Comparison of ENCODE assay signal across 27 cellular contexts in the genomic region with DNA sequence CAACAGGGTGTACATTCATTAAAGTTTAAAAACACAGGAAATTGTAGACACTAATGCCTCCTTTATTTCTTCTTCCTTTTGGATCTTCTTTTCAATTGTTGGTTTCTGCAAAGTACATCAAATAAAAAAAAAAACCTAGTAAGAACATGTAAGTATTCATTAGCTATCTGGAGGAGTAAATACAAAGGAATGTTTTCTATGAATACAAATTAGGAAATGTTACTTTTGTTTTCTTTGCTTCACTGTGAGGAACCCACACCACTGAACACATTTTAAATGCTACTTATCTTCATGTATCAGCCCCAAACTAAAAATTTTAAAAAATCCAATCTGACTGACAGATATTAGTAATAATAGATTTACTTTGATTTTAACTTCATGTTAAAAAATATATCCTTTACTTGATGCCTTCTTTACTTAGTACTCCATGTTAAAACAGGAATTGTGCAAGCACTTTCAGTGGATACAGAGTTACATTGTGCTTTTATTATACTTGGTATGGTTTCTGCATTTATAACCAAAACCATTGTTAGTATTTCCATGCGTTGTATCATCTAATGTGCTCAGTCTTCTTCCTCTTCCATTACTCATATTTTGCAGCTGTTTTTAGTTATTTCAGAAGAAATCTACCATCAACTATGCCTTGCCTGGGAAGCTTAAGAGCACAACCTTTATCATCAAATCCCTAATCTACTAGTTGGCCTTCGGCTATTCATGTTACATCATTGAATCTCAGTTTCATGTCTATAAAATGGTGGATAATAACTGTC.
DNase-seq lines count a peak whose midpoint lies in the region; FAIRE-seq and TF ChIP-seq lines count a peak whose summit lies in the region.
"Had no signal": no experiment of that assay in that cellular context is flagged by ENCODE, and none has a peak within 500 bp of the region (broad histone marks: within the 10 kb centered on the region; RNA-seq: fewer than 3 reads in every experiment).

No MANE protein-coding gene starts in this region.

- H3K9me1 ChIP-seq in keratinocyte (ENCODE audit: control insufficient read depth, extremely low read depth, insufficient read depth, low read length), result no peaks in the 10 kb centered on the region

- no peak overlapping the region for H3K4me3 Mint-ChIP-seq in CD14-positive monocyte
- H3K4me3 Mint-ChIP-seq: activated B cell treated with CpG ODN at 0.5 μM for 24 hours; activated CD4-positive, alpha-beta memory T cell treated with anti-CD3 and anti-CD28 coated beads for 36 hours; CD4-positive, alpha-beta memory T cell; stimulated activated naive CD8-positive, alpha-beta T cell treated with anti-CD3 and anti-CD28 coated beads, Interleukin-15, amount 100 ng/mL, for 72 hours had no signal

- H3K27me3 ChIP-seq in ACC112 (ENCODE audit: insufficient read depth, low read length) (no peaks in the 10 kb centered on the region), GM23248 (replicated peaks; ENCODE audit: insufficient read depth) (no peaks in the 10 kb centered on the region), keratinocyte (ENCODE audit: control insufficient read depth, extremely low read depth, insufficient read depth, low read length) (no peaks in the 10 kb centered on the region), transverse colon (no peaks in the 10 kb centered on the region)
- H3K27me3 ChIP-seq: neutrophil, tibial nerve had no signal

- H3K4me1 Mint-ChIP-seq in CD14-positive monocyte, result no peaks in the 10 kb centered on the region
- H3K4me1 Mint-ChIP-seq: activated B cell treated with CpG ODN at 0.5 μM for 24 hours; CD4-positive, alpha-beta memory T cell; stimulated activated naive CD8-positive, alpha-beta T cell treated with anti-CD3 and anti-CD28 coated beads, Interleukin-15, amount 100 ng/mL, for 72 hours had no signal

- no peaks in the 10 kb centered on the region for H3K9me2 ChIP-seq in GM23248 (ENCODE audit: insufficient read depth)

- H3K36me3 ChIP-seq in ACC112 (ENCODE audit: insufficient read depth, low read length), result no peaks in the 10 kb centered on the region
- H3K36me3 ChIP-seq in GM23248 (ENCODE audit: low read depth), result no peaks in the 10 kb centered on the region
- H3K36me3 ChIP-seq in keratinocyte (ENCODE audit: control insufficient read depth in 2 of 2, extremely low read depth in 1 of 2, insufficient read depth in 2 of 2, low read length in 2 of 2), result no peaks in the 10 kb centered on the region
- H3K36me3 ChIP-seq in transverse colon, result no peaks in the 10 kb centered on the region
- H3K36me3 ChIP-seq: neutrophil, tibial nerve had no signal

- FAIRE-seq in keratinocyte (lab: Jason Lieb, UNC), result no peak
- FAIRE-seq: A204.1, GM12878, HTR-8/SVneo, kidney had no signal

- H3K4me1 ChIP-seq in ACC112 (ENCODE audit: control insufficient read depth, insufficient read depth, low read length, unreplicated experiment) (peaks cover 8% of the 10 kb centered on the region), GM23248 (ENCODE audit: insufficient read depth) (peaks cover 18% of the 10 kb centered on the region), keratinocyte (ENCODE audit: control insufficient read depth, extremely low read depth, insufficient read depth, low read length) (peaks cover 3% of the 10 kb centered on the region), transverse colon (no peaks in the 10 kb centered on the region)
- H3K4me1 ChIP-seq: tibial nerve had no signal

- peak; percentile 64 for DNase-seq in GM23248
- peak; percentile 9 for DNase-seq in choroid plexus epithelial cell (ENCODE audit: low read depth)
- DNase-seq in keratinocyte (ENCODE audit: low read depth, low spot score), result no peak
- no peak for DNase-seq in activated CD4-positive, CD25-positive, alpha-beta regulatory T cell (lab: John Stamatoyannopoulos, UW)
- no peak for DNase-seq in hepatic stellate cell (ENCODE audit: low spot score)
- DNase-seq in transverse colon, result no peak
- no peak for DNase-seq in CD14-positive monocyte (ENCODE audit: low spot score)
- DNase-seq: activated B cell treated with CpG ODN at 0.5 μM for 24 hours; activated CD4-positive, alpha-beta memory T cell treated with anti-CD3 and anti-CD28 coated beads for 36 hours; activated effector memory CD4-positive, alpha-beta T cell treated with anti-CD3 and anti-CD28 coated beads, Interleukin-2, amount 50 U/mL, for 16 hours; CD4-positive, alpha-beta memory T cell; Karpas-422; kidney; NCI-H1092 treated with DMSO at 0.1 percent for 48 hours; NCI-H2029; NCI-H226; NCI-H82; stimulated activated CD4-positive, alpha-beta T cell treated with anti-CD3 and anti-CD28 coated beads, Interleukin-12 subunit alpha, Interleukin-12 subunit beta, amount 100 ng/mL, for 4 hours; stimulated activated naive CD8-positive, alpha-beta T cell treated with anti-CD3 and anti-CD28 coated beads, Interleukin-15, amount 100 ng/mL, for 72 hours had no signal

- H3K4me3 ChIP-seq in ACC112 (ENCODE audit: low read depth, low read length) (no peak overlapping the region), GM23248 (peak overlapping the region; percentile 45), choroid plexus epithelial cell (ENCODE audit: low read depth, low read length) (no peak overlapping the region), keratinocyte (ENCODE audit: control insufficient read depth in 2 of 3, extremely low read depth in 1 of 3, insufficient read depth in 2 of 3, low read depth in 1 of 3, low read length in 3 of 3) (no peak overlapping the region), transverse colon (no peak overlapping the region)
- H3K4me3 ChIP-seq: coronary artery, GM12878, lung, tibial nerve had no signal

- peaks cover 0 to 2% (median 0%) of the 10 kb centered on the region in 3 donors for H3K27me3 Mint-ChIP-seq in CD14-positive monocyte (ENCODE audit: low read depth in 3 of 3)
- H3K27me3 Mint-ChIP-seq: activated B cell treated with CpG ODN at 0.5 μM for 24 hours; stimulated activated naive CD8-positive, alpha-beta T cell treated with anti-CD3 and anti-CD28 coated beads, Interleukin-15, amount 100 ng/mL, for 72 hours had no signal

- H3K27ac Mint-ChIP-seq in CD14-positive monocyte, result no peak overlapping the region
- H3K27ac Mint-ChIP-seq: activated B cell treated with CpG ODN at 0.5 μM for 24 hours; activated CD4-positive, alpha-beta memory T cell treated with anti-CD3 and anti-CD28 coated beads for 36 hours; CD4-positive, alpha-beta memory T cell; stimulated activated naive CD8-positive, alpha-beta T cell treated with anti-CD3 and anti-CD28 coated beads, Interleukin-15, amount 100 ng/mL, for 72 hours had no signal

- TF ChIP-seq EP300 in transverse colon (IDR thresholded peaks at IDR 0.05; ENCODE audit: low read depth), result no peak

- peaks cover 13% of the 10 kb centered on the region; the same call in 1 of the 2 replicates for H3F3A ChIP-seq in GM23248 (ENCODE audit: insufficient read depth)

- dilution Hi-C loops in keratinocyte (cut with MboI; ENCODE audit: extremely low pct_ligation_motif_present, low sequenced_read_pairs), result no loop called here

- H3K9me3 ChIP-seq in GM23248 (ENCODE audit: low read depth) (no peaks in the 10 kb centered on the region), keratinocyte (ENCODE audit: control insufficient read depth, low read depth, low read length) (no peaks in the 10 kb centered on the region), transverse colon (peaks cover 0 to 2% of the 10 kb centered on the region in 2 donors)
- H3K9me3 ChIP-seq: neutrophil had no signal

- H3K9ac ChIP-seq in GM23248 (peak overlapping the region; percentile 48), keratinocyte (ENCODE audit: control insufficient read depth, extremely low read depth, insufficient read depth, low read length) (no peak overlapping the region)

- H3K9me3 Mint-ChIP-seq in CD14-positive monocyte, result peaks cover 0 to 16% (median 6%) of the 10 kb centered on the region in 7 donors

- H2AFZ ChIP-seq in ACC112 (ENCODE audit: low read length, unreplicated experiment) (peak overlapping the region; percentile 28), GM23248 (peak overlapping the region; percentile 65), keratinocyte (ENCODE audit: control insufficient read depth, low read length) (peak overlapping the region; percentile 23)

- H3K79me2 ChIP-seq in ACC112 (ENCODE audit: control insufficient read depth, insufficient read depth, low read length, unreplicated experiment) (no peaks in the 10 kb centered on the region), GM23248 (ENCODE audit: insufficient read depth) (no peaks in the 10 kb centered on the region), keratinocyte (ENCODE audit: control insufficient read depth, insufficient read depth, low read length) (no peaks in the 10 kb centered on the region)

- no peak for TF ChIP-seq POLR2A in transverse colon (IDR thresholded peaks at IDR 0.05)

- in situ Hi-C loops in GM23248 (cut with MboI) (no loop called here), transverse colon (cut with MboI; ENCODE audit: low pct_ligation_motif_present in 1 of 4, low pct_unique_long_range_greater_than_20kb in 1 of 4, low sequenced_read_pairs in 3 of 4) (no loop called here)

- WGBS in GM23248 (ENCODE audit: low coverage in 1 of 2, low lambda C conversion rate in 2 of 2, missing lambda C conversion rate in 2 of 2), 2 experiments, result 44 to 52% methylated on average over 2 of the region's 2 CpGs
- 79 to 81% methylated on average over 2 of the region's 2 CpGs for WGBS in transverse colon (ENCODE audit: low coverage in 1 of 2), 2 donors

- H3K27ac ChIP-seq in ACC112 (ENCODE audit: low read depth, low read length), result peak overlapping the region; percentile 48
- H3K27ac ChIP-seq in GM23248, result peak overlapping the region; percentile 77
- H3K27ac ChIP-seq in keratinocyte (ENCODE audit: control insufficient read depth, insufficient read depth, low read length), result no peak overlapping the region
- H3K27ac ChIP-seq in transverse colon, result no peak overlapping the region
- H3K27ac ChIP-seq: coronary artery, neutrophil, tibial nerve had no signal

- H3K4me2 ChIP-seq in GM23248 (ENCODE audit: unreplicated experiment) (peak overlapping the region; percentile 67), keratinocyte (ENCODE audit: control insufficient read depth, extremely low read depth, insufficient read depth, low read depth, low read length) (no peak overlapping the region)

- H4K20me1 ChIP-seq in GM23248 (ENCODE audit: insufficient read depth) (no peaks in the 10 kb centered on the region), keratinocyte (ENCODE audit: control insufficient read depth, extremely low read depth, insufficient read depth, low read length) (no peaks in the 10 kb centered on the region)

- TF ChIP-seq CTCF in choroid plexus epithelial cell (conservative IDR thresholded peaks at IDR 0.05; ENCODE audit: low read depth, low read length), result no peak
- TF ChIP-seq CTCF in keratinocyte (optimal IDR thresholded peaks at IDR 0.05 in 1 of 3, IDR thresholded peaks at IDR 0.05 in 1 of 3, conservative IDR thresholded peaks at IDR 0.05 in 1 of 3; ENCODE audit: extremely low read depth in 1 of 3, insufficient read depth in 2 of 3, low read length in 3 of 3), result no peak
- no peak for TF ChIP-seq CTCF in transverse colon (IDR thresholded peaks at IDR 0.05)
- TF ChIP-seq CTCF in CD14-positive monocyte (IDR thresholded peaks at IDR 0.05), result no peak

- no peaks in the 10 kb centered on the region for H3K36me3 Mint-ChIP-seq in CD14-positive monocyte
- H3K36me3 Mint-ChIP-seq: activated CD4-positive, alpha-beta memory T cell treated with anti-CD3 and anti-CD28 coated beads for 36 hours; CD4-positive, alpha-beta memory T cell had no signal

- intact Hi-C loops in transverse colon (cut with DNase I; ENCODE audit: low total_unique reads) (no loop called here), CD14-positive monocyte (cut with micrococcal nuclease) (no loop called here)

Comparison
In these comparisons a context has a peak if more than half of its experiments do, and no peak if none do; other contexts are left out.
1. H3K27ac ChIP-seq: peak in ACC112 (single experiment) and GM23248 (single experiment); none in keratinocyte (single experiment) and transverse colon (0 of 4).
2. DNase-seq: peak in GM23248 (single experiment) and choroid plexus epithelial cell (single experiment); none in keratinocyte (single experiment), activated CD4-positive, CD25-positive, alpha-beta regulatory T cell (0 of 4), hepatic stellate cell (single experiment), transverse colon (single experiment) and CD14-positive monocyte (single experiment).
3. Peak in every context shown above with its lines, with median percentiles within 50 percentile points of each other: H2AFZ ChIP-seq.